ENCODE assay signal across 9 cellular contexts in genomic region chr3:43071313-43071893, GRCh38. TPM values are rescaled to one million over a fixed set of nuclear protein-coding genes. Genes with fewer than 3 reads are reported as not detected.
A peak's percentile ranks its signal among the peaks of the same experiment; 100 is the strongest.
DNase-seq lines count a peak whose midpoint lies in the region; ATAC-seq and TF ChIP-seq lines count a peak whose summit lies in the region.
"Had no signal": no experiment of that assay in that cellular context is flagged by ENCODE, and none has a peak within 500 bp of the region (broad histone marks: within the 10 kb centered on the region; RNA-seq: fewer than 3 reads in every experiment).

No MANE protein-coding gene starts in this region.

- no peaks in the 10 kb centered on the region for H3K36me3 ChIP-seq in cardiac muscle cell
- H3K36me3 ChIP-seq in OCI-LY3 (replicated peaks; ENCODE audit: low read depth, low read length) = no peaks in the 10 kb centered on the region
- no peaks in the 10 kb centered on the region for H3K36me3 ChIP-seq in fibroblast of lung (ENCODE audit: control insufficient read depth, insufficient read depth, low read length)
- H3K36me3 ChIP-seq in thoracic aorta = no peaks in the 10 kb centered on the region

- H3K27ac ChIP-seq in cardiac muscle cell (no peak overlapping the region), OCI-LY3 (ENCODE audit: low read length) (no peak overlapping the region), fibroblast of lung (ENCODE audit: insufficient read depth, low read length) (no peak overlapping the region), thoracic aorta (no peak overlapping the region)

- ATAC-seq in left cardiac atrium = no peak
- ATAC-seq in thoracic aorta (ENCODE audit: insufficient number of reproducible peaks, low FRiP score, low read depth) = no peak
- no peak for ATAC-seq in HG02884 (IDR thresholded peaks at IDR 0.05; ENCODE audit: unreplicated experiment)
- ATAC-seq in GM19452 (IDR thresholded peaks at IDR 0.05; ENCODE audit: unreplicated experiment) = no peak

- intact Hi-C loops in left cardiac atrium (cut with DNase I) = no loop called here

- H3K9me3 ChIP-seq in cardiac muscle cell (ENCODE audit: low read depth) (no peaks in the 10 kb centered on the region), OCI-LY3 (ENCODE audit: insufficient read depth, low read length) (no peaks in the 10 kb centered on the region), fibroblast of lung (ENCODE audit: control insufficient read depth, insufficient read depth, low read depth, low read length) (no peaks in the 10 kb centered on the region), thoracic aorta (no peaks in the 10 kb centered on the region)

- H3K4me3 ChIP-seq in cardiac muscle cell = no peak overlapping the region
- no peak overlapping the region for H3K4me3 ChIP-seq in OCI-LY3 (ENCODE audit: low read length)
- H3K4me3 ChIP-seq in fibroblast of lung (replicated peaks in 1 of 4; ENCODE audit: control extremely low read depth in 1 of 4, insufficient read depth in 1 of 4, low read depth in 3 of 4, low read length in 4 of 4) = no peak overlapping the region
- no peak overlapping the region for H3K4me3 ChIP-seq in thoracic aorta

- H3K79me2 ChIP-seq in OCI-LY3 (ENCODE audit: low read length) = no peaks in the 10 kb centered on the region
- H3K79me2 ChIP-seq in fibroblast of lung (ENCODE audit: control insufficient read depth, insufficient read depth, low read length) = no peaks in the 10 kb centered on the region

- TF ChIP-seq CTCF in cardiac muscle cell (IDR thresholded peaks at IDR 0.05; ENCODE audit: low read depth, low read length) (peak; percentile 54), OCI-LY3 (IDR thresholded peaks at IDR 0.05; ENCODE audit: low read depth, low read length) (peak; percentile 85), fibroblast of lung (conservative IDR thresholded peaks at IDR 0.05 in 1 of 2, IDR thresholded peaks at IDR 0.05 in 1 of 2; ENCODE audit: low read depth in 1 of 2, low read length in 2 of 2) (peak; percentile 43 to 50), thoracic aorta (IDR thresholded peaks at IDR 0.05) (peak; percentile 33)

- H3K27me3 ChIP-seq in cardiac muscle cell (peaks cover 7% of the 10 kb centered on the region), OCI-LY3 (ENCODE audit: low read depth, low read length) (peaks cover 12% of the 10 kb centered on the region; the same call in 1 of the 2 replicates), fibroblast of lung (ENCODE audit: control insufficient read depth, insufficient read depth, low read length) (no peaks in the 10 kb centered on the region), thoracic aorta (replicated peaks; ENCODE audit: insufficient read depth) (no peaks in the 10 kb centered on the region)

- no peak for DNase-seq in cardiac muscle cell (ENCODE audit: low read depth in 1 of 2, low spot score in 1 of 2)
- DNase-seq in left cardiac atrium = no peak
- no peak for DNase-seq in fibroblast of lung (ENCODE audit: low read depth in 2 of 2)
- DNase-seq in thoracic aorta (ENCODE audit: low spot score) = no peak
- no peak for DNase-seq in RKO (ENCODE audit: low spot score)
- DNase-seq: midbrain had no signal

- H3K4me1 ChIP-seq in cardiac muscle cell (ENCODE audit: low read depth) = no peaks in the 10 kb centered on the region
- H3K4me1 ChIP-seq in OCI-LY3 (ENCODE audit: low read length) = no peaks in the 10 kb centered on the region
- H3K4me1 ChIP-seq in fibroblast of lung (ENCODE audit: control insufficient read depth, extremely low read depth, insufficient read depth, low read length) = no peaks in the 10 kb centered on the region
- H3K4me1 ChIP-seq in thoracic aorta (ENCODE audit: control insufficient read depth in 1 of 2, low read depth in 2 of 2) = no peaks in the 10 kb centered on the region

- H4K20me1 ChIP-seq in OCI-LY3 (ENCODE audit: insufficient read depth, low read length) = no peaks in the 10 kb centered on the region
- H4K20me1 ChIP-seq in fibroblast of lung (ENCODE audit: control insufficient read depth, extremely low read depth, insufficient read depth, low read length) = no peaks in the 10 kb centered on the region

- H3K4me2 ChIP-seq in OCI-LY3 (ENCODE audit: low read length) (no peak overlapping the region), fibroblast of lung (ENCODE audit: extremely low read depth, insufficient read depth, low read length) (no peak overlapping the region)

- no peak overlapping the region for H3K9ac ChIP-seq in OCI-LY3 (ENCODE audit: low read length)
- no peak overlapping the region for H3K9ac ChIP-seq in fibroblast of lung (ENCODE audit: insufficient read depth, low read length)

- H2AFZ ChIP-seq in OCI-LY3 (ENCODE audit: low read depth, low read length) (no peak overlapping the region), fibroblast of lung (ENCODE audit: low read length) (no peak overlapping the region)

RNA-seq across cellular contexts. Expression of gene POMGNT2, which starts 34.5 kb away (rescaled TPM):
- 22.4 and 32.7 TPM in 2 replicates for total RNA-seq in cardiac muscle cell
- 18.4 and 28.0 TPM in 2 replicates for polyA plus RNA-seq in cardiac muscle cell
- 10 to 100 TPM; 16.7 to 19.2 TPM for total RNA-seq in left cardiac atrium
- 12.7 and 13.1 TPM in 2 replicates for total RNA-seq in fibroblast of lung
- polyA plus RNA-seq in fibroblast of lung = 7.9 and 11.5 TPM in 2 replicates
- 7.7 and 10.4 TPM in 2 replicates for polyA plus RNA-seq in fibroblast of lung (2012)
- 22.6 and 31.3 TPM in 2 replicates for polyA minus RNA-seq in fibroblast of lung (ENCODE audit: low replicate concordance)
- total RNA-seq in thoracic aorta = 10 to 100 TPM in 1 of 2 donors, 1 to 10 TPM in 1; 8.6 to 21.7 TPM

Comparison
In these comparisons a context has a peak if more than half of its experiments do, and no peak if none do; other contexts are left out.
1. CTCF ChIP-seq: peak in every context shown above with its lines; median percentile 85 in OCI-LY3; 54 in cardiac muscle cell; 46 in fibroblast of lung; 33 in thoracic aorta.